In the genomic region with DNA sequence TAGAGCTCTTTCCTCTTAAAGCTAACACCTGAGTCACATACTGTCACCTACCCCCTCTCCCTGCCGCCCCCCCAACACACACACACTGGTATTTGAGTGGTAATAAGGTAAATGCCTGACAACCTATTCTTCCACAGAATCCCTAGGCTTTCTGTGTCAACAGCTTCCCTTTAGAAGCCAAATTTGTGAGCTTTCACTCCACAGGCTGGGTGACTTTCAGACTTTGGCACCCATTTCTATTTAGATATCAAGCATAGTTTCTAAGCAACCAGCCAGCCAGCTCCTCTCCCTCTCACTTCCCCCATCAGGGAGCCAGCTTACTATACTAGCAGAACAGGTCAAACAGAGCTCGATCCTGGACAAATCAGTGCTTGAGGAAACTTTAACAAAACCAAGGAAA, we compare ENCODE assay signal across 16 cellular contexts. TPM values are rescaled to one million over a fixed set of nuclear protein-coding genes. Genes with fewer than 3 reads are reported as not detected.
DNase-seq lines count a peak whose midpoint lies in the region; ATAC-seq and TF ChIP-seq lines count a peak whose summit lies in the region.
"Had no signal": no experiment of that assay in that cellular context is flagged by ENCODE, and none has a peak within 500 bp of the region (broad histone marks: within the 10 kb centered on the region; RNA-seq: fewer than 3 reads in every experiment).

No MANE protein-coding gene starts in this region.

- ATAC-seq in HG03565 (IDR thresholded peaks at IDR 0.05; ENCODE audit: unreplicated experiment): no peak
- ATAC-seq: natural killer cell treated with Interleukin-12 subunit alpha and Interleukin-12 subunit beta and Interleukin-15 and Interleukin-18, amount 100 ng/mL, for 72 hours had no signal

- TF ChIP-seq CTCF in AG10803 (conservative IDR thresholded peaks at IDR 0.05; ENCODE audit: low read length): no peak

- no peak overlapping the region for H2BK120ac ChIP-seq in neuronal stem cell (ENCODE audit: low read depth, low read length)

- no CpG with 5 or more reads among the region's 2 CpGs for WGBS in neuronal stem cell (ENCODE audit: extremely low coverage in 2 of 2, insufficient read length in 2 of 2, insufficient replicate concordance in 1 of 2), 2 donors

- peaks cover 5% of the 10 kb centered on the region for H3K79me1 ChIP-seq in neuronal stem cell (ENCODE audit: low read depth, low read length)

- no peak overlapping the region for H3K18ac ChIP-seq in neuronal stem cell (ENCODE audit: low read length)

- no peak overlapping the region for H3K4ac ChIP-seq in neuronal stem cell (ENCODE audit: low read length)

- peaks cover 0 to 55% (median 18%) of the 10 kb centered on the region in 3 experiments for H3K27me3 ChIP-seq in neuronal stem cell (ENCODE audit: control insufficient read depth in 3 of 3, insufficient read depth in 3 of 3, low read depth in 1 of 3, low read length in 3 of 3)
- H3K27me3 ChIP-seq: uterus had no signal

- no peak overlapping the region for H4K8ac ChIP-seq in neuronal stem cell (ENCODE audit: low read depth, low read length)

- intact Hi-C loops in head of caudate nucleus (cut with DNase I): loop anchor here (5.0 kb wide), 1 partner anchor 40 kb away; the partner anchor contains the start of gene UTP25

- H3K4me3 ChIP-seq in AG10803 (ENCODE audit: low read length) (no peak overlapping the region), neuronal stem cell (ENCODE audit: low read length in 2 of 2) (no peak overlapping the region)
- H3K4me3 ChIP-seq: HAP-1, skin epidermis, uterus had no signal

- H3K4me2 ChIP-seq in neuronal stem cell (ENCODE audit: insufficient read depth, low read length, poor library complexity, severe bottlenecking): no peak overlapping the region

- H2AK5ac ChIP-seq in neuronal stem cell (ENCODE audit: low read depth, low read length): no peak overlapping the region

- H2AFZ ChIP-seq in neuronal stem cell (ENCODE audit: low read length): peak overlapping the region; percentile 27

- H3K23ac ChIP-seq in neuronal stem cell (ENCODE audit: low read depth, low read length, poor library complexity): no peak overlapping the region

- H2BK15ac ChIP-seq in neuronal stem cell (ENCODE audit: low read length): no peak overlapping the region

- H3K4me1 ChIP-seq in neuronal stem cell (ENCODE audit: control insufficient read depth in 2 of 2, insufficient read depth in 1 of 2, low read depth in 1 of 2, low read length in 2 of 2): peaks cover 4 to 6% of the 10 kb centered on the region in 2 donors
- H3K4me1 ChIP-seq: uterus had no signal

- DNase-seq in AG10803 (ENCODE audit: low read depth) (peak; percentile 28), NCI-H2196 treated with DMSO at 0.1 percent for 48 hours (lab: John Stamatoyannopoulos, UW; ENCODE audit: unreplicated experiment) (peak; percentile 36), head of caudate nucleus (peak in 30 of 42 donors; percentile 8 to 78 (median 43)), neuronal stem cell (ENCODE audit: low spot score) (no peak), substantia nigra (lab: John Stamatoyannopoulos, UW) (no peak), A172 (ENCODE audit: low spot score) (no peak)
- DNase-seq in stimulated activated CD4-positive, alpha-beta T cell treated with anti-CD3 and anti-CD28 coated beads, Interleukin-4, amount 100 ng/mL, for 4 hours: no peak
- DNase-seq: activated effector memory CD4-positive, alpha-beta T cell treated with anti-CD3 and anti-CD28 coated beads, Interleukin-2, amount 50 U/mL, for 16 hours; DND-41; NK-92 treated with Interleukin-12 subunit alpha and Interleukin-12 subunit beta, amount 100 ng/mL, for 24 hours; uterus had no signal

- H3K9me3 ChIP-seq in neuronal stem cell (replicated peaks in 1 of 2; ENCODE audit: control insufficient read depth in 2 of 2, insufficient read depth in 1 of 2, low read depth in 1 of 2, low read length in 2 of 2): peaks cover 0 to 7% of the 10 kb centered on the region in 2 donors
- H3K9me3 ChIP-seq: uterus had no signal

- H4K91ac ChIP-seq in neuronal stem cell (ENCODE audit: low read depth, low read length, poor library complexity): no peak overlapping the region

- H3K36me3 ChIP-seq in neuronal stem cell (replicated peaks in 1 of 2; ENCODE audit: control insufficient read depth in 2 of 2, insufficient read depth in 2 of 2, low read length in 2 of 2): peaks cover 1 to 3% of the 10 kb centered on the region in 2 donors
- H3K36me3 ChIP-seq: HAP-1, uterus had no signal

- H3K27ac ChIP-seq in neuronal stem cell (replicated peaks; ENCODE audit: low read length) (no peak overlapping the region), substantia nigra (ENCODE audit: low read depth, low read length, poor library complexity, severe bottlenecking) (no peak overlapping the region)
- H3K27ac ChIP-seq: uterus had no signal

- no peak overlapping the region for H3K14ac ChIP-seq in neuronal stem cell (ENCODE audit: low read length)

- H2BK5ac ChIP-seq in neuronal stem cell (ENCODE audit: low read length): no peak overlapping the region

- H3K9ac ChIP-seq in neuronal stem cell (ENCODE audit: low read depth, low read length, poor library complexity): no peak overlapping the region

- H2BK12ac ChIP-seq in neuronal stem cell (ENCODE audit: low read length): no peak overlapping the region

RNA-seq across cellular contexts. Expression of gene C1orf74, which starts 3.2 kb away (rescaled TPM):
- 2.3 TPM for polyA plus RNA-seq in neuronal stem cell (2013, experiment 1 of 2)
- polyA plus RNA-seq in neuronal stem cell (2013, experiment 2 of 2): 2.4 TPM
- total RNA-seq in A172 (2014; rRNA removed; shearing (Covaris generic)): 5.0 and 6.6 TPM in 2 replicates

RNA-seq across cellular contexts. Expression of gene IRF6, which starts 18.4 kb away (rescaled TPM):
- polyA plus RNA-seq in neuronal stem cell (2013, experiment 1 of 2): 0.01 TPM
- polyA plus RNA-seq in neuronal stem cell (2013, experiment 2 of 2): 0.03 TPM
- 0.02 TPM in 1 of 2 replicates, not detected in the other for total RNA-seq in A172 (2014; rRNA removed; shearing (Covaris generic))

RNA-seq across cellular contexts. Expression of gene TRAF3IP3, which starts 31.7 kb away (rescaled TPM):
- not detected for polyA plus RNA-seq in neuronal stem cell (2013, experiment 1 of 2)
- polyA plus RNA-seq in neuronal stem cell (2013, experiment 2 of 2): not detected
- total RNA-seq in A172 (2014; rRNA removed; shearing (Covaris generic)): not detected in 2 replicates
- total RNA-seq: bronchial epithelial cell had no signal

RNA-seq across cellular contexts. Expression of gene UTP25, which starts 40.2 kb away (rescaled TPM):
- 2.7 TPM for polyA plus RNA-seq in neuronal stem cell (2013, experiment 1 of 2)
- 2.8 TPM for polyA plus RNA-seq in neuronal stem cell (2013, experiment 2 of 2)
- 12.1 and 15.9 TPM in 2 replicates for total RNA-seq in A172 (2014; rRNA removed; shearing (Covaris generic))

Comparison
In these comparisons a context has a peak if more than half of its experiments do, and no peak if none do; other contexts are left out.
1. DNase-seq: peak in AG10803 (single experiment), NCI-H2196 treated with DMSO at 0.1 percent for 48 hours (single experiment) and head of caudate nucleus (30 of 42); none in neuronal stem cell (single experiment), stimulated activated CD4-positive, alpha-beta T cell treated with anti-CD3 and anti-CD28 coated beads, Interleukin-4, amount 100 ng/mL, for 4 hours (0 of 2), substantia nigra (0 of 49) and A172 (single experiment).